23 cellular contexts compared by ENCODE assay signal in the genomic region with DNA sequence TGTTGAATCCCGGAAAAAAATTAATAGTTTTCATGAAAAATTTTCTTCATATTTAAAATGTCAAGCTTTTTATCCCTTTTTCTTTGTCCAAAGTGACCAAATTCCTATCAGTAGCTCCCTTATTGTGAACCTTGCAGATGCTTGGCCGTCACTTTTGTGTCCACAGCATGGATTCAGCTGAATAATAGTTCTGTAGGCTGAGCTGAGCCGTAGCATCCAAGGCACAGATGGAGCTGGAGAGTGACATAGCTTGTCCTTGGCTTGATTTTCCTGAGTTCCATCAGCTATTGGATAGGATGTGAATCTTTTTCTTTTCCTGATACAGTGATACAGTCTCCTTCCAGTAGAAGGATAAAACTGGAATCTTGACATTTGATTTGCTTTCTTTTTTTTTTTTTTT. TPM values are rescaled to one million over a fixed set of nuclear protein-coding genes. Genes with fewer than 3 reads are reported as not detected.
DNase-seq lines count a peak whose midpoint lies in the region; ATAC-seq, FAIRE-seq and TF ChIP-seq lines count a peak whose summit lies in the region.
"Had no signal": no experiment of that assay in that cellular context is flagged by ENCODE, and none has a peak within 500 bp of the region (broad histone marks: within the 10 kb centered on the region; RNA-seq: fewer than 3 reads in every experiment).

No MANE protein-coding gene starts in this region.

- H3K79me2 ChIP-seq in DND-41 (ENCODE audit: insufficient read depth, low read length) = peaks cover 75% of the 10 kb centered on the region

- H3K4me3 ChIP-seq in DND-41 (ENCODE audit: low read depth in 1 of 2, low read length in 2 of 2) (no peak overlapping the region), SK-N-MC (no peak overlapping the region), small intestine (ENCODE audit: low read depth in 1 of 2, low read length in 2 of 2) (no peak overlapping the region)
- H3K4me3 ChIP-seq: A549, SJCRH30 had no signal

- H4K20me1 ChIP-seq in DND-41 (ENCODE audit: insufficient read depth, low read length) = peaks cover 4% of the 10 kb centered on the region; the same call in 1 of the 2 replicates

- H3K36me3 Mint-ChIP-seq in nephron (ENCODE audit: low read depth) = peaks cover 25% of the 10 kb centered on the region

- DNase-seq in Ammon's horn (ENCODE audit: low spot score) = peak; percentile 56
- no peak for DNase-seq in DND-41
- DNase-seq in SK-N-MC (ENCODE audit: low read depth, low spot score) = no peak
- no peak for DNase-seq in NCI-H1092 treated with DMSO at 0.1 percent for 48 hours (lab: John Stamatoyannopoulos, UW)
- no peak for DNase-seq in small intestine
- DNase-seq: AML-193; Caco-2; CD8-positive, alpha-beta T cell; DMS79; NCI-H1105; NCI-H146; NCI-H1930; NCI-H446; NCI-H524 treated with DMSO at 0.1 percent for 48 hours; NCI-H774; PC-3; SJCRH30 had no signal

- H3K27me3 ChIP-seq in DND-41 (ENCODE audit: insufficient read depth, low read length, poor library complexity) (no peaks in the 10 kb centered on the region), small intestine (ENCODE audit: control insufficient read depth in 2 of 2, insufficient read depth in 2 of 2, low read length in 2 of 2) (no peaks in the 10 kb centered on the region)
- H3K27me3 ChIP-seq: SJCRH30 had no signal

- H3K36me3 ChIP-seq in DND-41 (ENCODE audit: insufficient read depth, low read length) = peaks cover 55% of the 10 kb centered on the region
- H3K36me3 ChIP-seq in SK-N-MC (ENCODE audit: insufficient read depth, low read length) = peaks cover 54% of the 10 kb centered on the region
- H3K36me3 ChIP-seq in small intestine (ENCODE audit: control insufficient read depth in 2 of 2, insufficient read depth in 2 of 2, low read length in 2 of 2) = peaks cover 7 to 11% of the 10 kb centered on the region in 2 donors

- peaks cover 26% of the 10 kb centered on the region for H3K4me1 ChIP-seq in DND-41 (ENCODE audit: insufficient read depth, low read length)
- H3K4me1 ChIP-seq in small intestine (ENCODE audit: control insufficient read depth in 2 of 2, insufficient read depth in 1 of 2, low read depth in 1 of 2, low read length in 1 of 2) = no peaks in the 10 kb centered on the region
- H3K4me1 ChIP-seq: SJCRH30 had no signal

- WGBS in small intestine, 3 donors = 79 to 86% (median 84%) methylated on average over 3 of the region's 3 CpGs

- ATAC-seq in DND-41 (ENCODE audit: insufficient read depth, low read depth) = no peak
- no peak for ATAC-seq in HG02759 (IDR thresholded peaks at IDR 0.05; ENCODE audit: unreplicated experiment)
- ATAC-seq: A549; CD8-positive, alpha-beta T cell; PC-3; Right ventricle myocardium inferior had no signal

- H3K9me3 ChIP-seq in DND-41 (ENCODE audit: insufficient read depth, low read length, severe bottlenecking) (no peaks in the 10 kb centered on the region), SK-N-MC (ENCODE audit: low read depth, low read length) (no peaks in the 10 kb centered on the region), small intestine (ENCODE audit: control insufficient read depth, low read depth) (no peaks in the 10 kb centered on the region)
- H3K9me3 ChIP-seq: A549, Caco-2, SJCRH30 had no signal

- H3K9ac ChIP-seq in DND-41 (ENCODE audit: low read depth, low read length) (no peak overlapping the region), SK-N-MC (ENCODE audit: insufficient read length) (peak overlapping the region; percentile 15)

- H2AFZ ChIP-seq in DND-41 (ENCODE audit: low read depth, low read length) = no peak overlapping the region

- H3K4me2 ChIP-seq in DND-41 (ENCODE audit: insufficient read depth, low read length) = peak overlapping the region; percentile 31; the same call in 1 of the 2 replicates
- H3K4me2 ChIP-seq: A549 had no signal

- H3K27me3 Mint-ChIP-seq in nephron (ENCODE audit: low read depth) = no peaks in the 10 kb centered on the region

- H3K9me3 Mint-ChIP-seq in nephron = no peaks in the 10 kb centered on the region
- H3K9me3 Mint-ChIP-seq: CD8-positive, alpha-beta T cell had no signal

- no peak overlapping the region for H3K27ac Mint-ChIP-seq in nephron

- H3K27ac ChIP-seq in DND-41 (ENCODE audit: low read length) (no peak overlapping the region), SK-N-MC (no peak overlapping the region), small intestine (ENCODE audit: low read depth in 1 of 2, low read length in 1 of 2) (no peak overlapping the region)
- H3K27ac ChIP-seq: A549, C4-2B, SJCRH30 had no signal

- H3K4me3 Mint-ChIP-seq in nephron = peak overlapping the region; percentile 55 to 67 (median 63)
- H3K4me3 Mint-ChIP-seq: CD8-positive, alpha-beta T cell had no signal

- FAIRE-seq in small intestine (lab: Jason Lieb, UNC) = no peak
- FAIRE-seq: A549, H54 had no signal

- peaks cover 9% of the 10 kb centered on the region for H3K4me1 Mint-ChIP-seq in nephron

- no peak for TF ChIP-seq CTCF in DND-41 (IDR thresholded peaks at IDR 0.05; ENCODE audit: borderline replicate concordance, extremely low read depth, low read length, poor library complexity, severe bottlenecking)
- no peak for TF ChIP-seq CTCF in nephron (IDR thresholded peaks at IDR 0.05; ENCODE audit: unreplicated experiment in 3 of 3)

RNA-seq across cellular contexts. Expression of gene NUP85, which starts 3.6 kb away (rescaled TPM):
- polyA plus RNA-seq in small intestine = 10 to 100 TPM; 39.4 to 49.6 (median 46.3) TPM

RNA-seq across cellular contexts. Expression of gene SUMO2, which starts 26.3 kb away (rescaled TPM):
- polyA plus RNA-seq in small intestine = 10 to 100 TPM; 64.3 to 76.1 (median 67.8) TPM

RNA-seq across cellular contexts. Expression of gene GGA3, which starts 52.3 kb away (rescaled TPM):
- 10 to 100 TPM; 17.6 to 22.7 (median 22.1) TPM for polyA plus RNA-seq in small intestine

RNA-seq across cellular contexts. Expression of gene MRPS7, which starts 52.6 kb away (rescaled TPM):
- polyA plus RNA-seq in small intestine = 10 to 100 TPM; 67.0 to 88.6 (median 81.7) TPM

RNA-seq across cellular contexts. Expression of gene JPT1, which starts 54.7 kb away (rescaled TPM):
- polyA plus RNA-seq in small intestine = 100 to 1,000 TPM; 377 to 758 (median 449) TPM
